In the genomic region with DNA sequence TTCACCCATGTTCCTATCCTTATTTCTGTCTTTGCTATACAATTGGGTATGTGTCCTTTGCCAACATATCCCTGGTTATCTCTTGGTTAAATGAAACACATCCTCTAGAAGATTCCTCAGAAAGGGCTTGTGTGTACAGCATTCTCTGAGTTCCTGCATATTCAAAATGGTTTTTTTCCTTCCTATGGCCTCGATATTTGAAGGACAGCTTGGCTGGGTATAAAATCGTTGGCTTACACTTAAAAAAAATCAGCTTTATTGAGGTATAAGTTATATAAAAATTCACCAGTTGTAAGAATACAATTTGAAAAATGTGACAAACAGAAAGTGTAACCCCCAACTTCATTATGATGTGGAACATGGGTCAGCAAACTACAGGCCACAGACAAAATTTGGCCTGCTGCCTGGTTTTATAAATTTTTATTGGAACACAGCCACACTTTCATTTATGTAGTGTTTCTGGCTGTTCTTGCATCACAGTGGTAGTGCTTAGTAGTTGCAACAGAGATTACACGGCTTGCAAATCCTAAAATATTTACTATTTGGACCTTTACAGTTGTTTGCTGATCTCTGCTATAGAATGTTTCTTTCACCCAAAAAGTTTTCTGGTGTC, we compare ENCODE assay signal across 16 cellular contexts. TPM values are rescaled to one million over a fixed set of nuclear protein-coding genes. Genes with fewer than 3 reads are reported as not detected.
A peak's percentile ranks its signal among the peaks of the same experiment; 100 is the strongest.
DNase-seq lines count a peak whose midpoint lies in the region; ATAC-seq and TF ChIP-seq lines count a peak whose summit lies in the region.
"Had no signal": no experiment of that assay in that cellular context is flagged by ENCODE, and none has a peak within 500 bp of the region (broad histone marks: within the 10 kb centered on the region; RNA-seq: fewer than 3 reads in every experiment).

No MANE protein-coding gene starts in this region.

- H3K27me3 Mint-ChIP-seq in neural progenitor cell (ENCODE audit: insufficient read depth, low read depth), result no peaks in the 10 kb centered on the region
- H3K27me3 Mint-ChIP-seq: activated naive CD8-positive, alpha-beta T cell; CD4-positive, alpha-beta memory T cell; effector memory CD8-positive, alpha-beta T cell; T-helper 17 cell had no signal

- H3K27ac ChIP-seq in brain microvascular endothelial cell (peak overlapping the region; percentile 82), right lobe of liver (no peak overlapping the region), neural progenitor cell (no peak overlapping the region), thyroid gland (no peak overlapping the region)
- H3K27ac ChIP-seq: skin epidermis, vagina had no signal

- peaks cover 15% of the 10 kb centered on the region for H3K9me3 Mint-ChIP-seq in neural progenitor cell
- H3K9me3 Mint-ChIP-seq: effector memory CD8-positive, alpha-beta T cell had no signal

- no peak for TF ChIP-seq CTCF in brain microvascular endothelial cell (IDR thresholded peaks at IDR 0.05; ENCODE audit: low read depth, low read length, missing control alignments)
- TF ChIP-seq CTCF in right lobe of liver (IDR thresholded peaks at IDR 0.05), result no peak
- no peak for TF ChIP-seq CTCF in neural progenitor cell (IDR thresholded peaks at IDR 0.05)
- TF ChIP-seq CTCF in thyroid gland (IDR thresholded peaks at IDR 0.05), result no peak

- H3F3A ChIP-seq in neural progenitor cell (ENCODE audit: low read depth), result peaks cover 6% of the 10 kb centered on the region

- H4K20me1 ChIP-seq in neural progenitor cell (ENCODE audit: low read depth), result peaks cover 3% of the 10 kb centered on the region

- no peak overlapping the region for H2AFZ ChIP-seq in neural progenitor cell (replicated peaks)

- WGBS in right lobe of liver (ENCODE audit: insufficient coverage, low coverage, low lambda C conversion rate, missing lambda C conversion rate), result 25% methylated on average over 3 of the region's 3 CpGs
- WGBS in thyroid gland, 2 donors, result 71 to 86% methylated on average over 3 of the region's 3 CpGs

- H3K9me3 ChIP-seq in right lobe of liver (no peaks in the 10 kb centered on the region), neural progenitor cell (ENCODE audit: low read depth) (no peaks in the 10 kb centered on the region), thyroid gland (no peaks in the 10 kb centered on the region)
- H3K9me3 ChIP-seq: vagina had no signal

- ATAC-seq in right lobe of liver (peak in 3 of 4 donors; percentile 38 to 56 (median 53)), HG03571 (IDR thresholded peaks at IDR 0.05; ENCODE audit: unreplicated experiment) (no peak)
- ATAC-seq: effector memory CD8-positive, alpha-beta T cell; T-helper 17 cell had no signal

- H3K4me3 Mint-ChIP-seq in neural progenitor cell, result no peak overlapping the region
- H3K4me3 Mint-ChIP-seq: activated naive CD8-positive, alpha-beta T cell; CD4-positive, alpha-beta memory T cell; effector memory CD8-positive, alpha-beta T cell; T-helper 17 cell had no signal

- no peak overlapping the region for H3K9ac ChIP-seq in neural progenitor cell

- peaks cover 2% of the 10 kb centered on the region for H3K36me3 ChIP-seq in brain microvascular endothelial cell (replicated peaks)
- H3K36me3 ChIP-seq in right lobe of liver, result peaks cover 0 to 5% (median 0%) of the 10 kb centered on the region in 4 donors
- H3K36me3 ChIP-seq in neural progenitor cell, result peaks cover 8% of the 10 kb centered on the region
- H3K36me3 ChIP-seq in thyroid gland, result no peaks in the 10 kb centered on the region

- H3K4me1 ChIP-seq in right lobe of liver (peaks cover 0 to 10% (median 0%) of the 10 kb centered on the region in 4 donors), neural progenitor cell (no peaks in the 10 kb centered on the region), thyroid gland (no peaks in the 10 kb centered on the region)
- H3K4me1 ChIP-seq: HAP-1, vagina had no signal

- H3K27ac Mint-ChIP-seq in neural progenitor cell, result no peak overlapping the region
- H3K27ac Mint-ChIP-seq: activated naive CD8-positive, alpha-beta T cell; CD4-positive, alpha-beta memory T cell; T-helper 17 cell had no signal

- intact Hi-C loops in right lobe of liver (cut with DNase I) (no loop called here), thyroid gland (cut with DNase I) (no loop called here)

- in situ Hi-C loops in brain microvascular endothelial cell (cut with HindIII; ENCODE audit: low pct_ligation_motif_present, low sequenced_read_pairs), result no loop called here

- H3K27me3 ChIP-seq in brain microvascular endothelial cell (replicated peaks), result no peaks in the 10 kb centered on the region
- no peaks in the 10 kb centered on the region for H3K27me3 ChIP-seq in right lobe of liver
- no peaks in the 10 kb centered on the region for H3K27me3 ChIP-seq in neural progenitor cell
- no peaks in the 10 kb centered on the region for H3K27me3 ChIP-seq in thyroid gland
- H3K27me3 ChIP-seq: vagina had no signal

- DNase-seq in CD1c-positive myeloid dendritic cell (ENCODE audit: extremely low spot score) (peak; percentile 12), M059J (ENCODE audit: low read depth) (peak; percentile 89), brain microvascular endothelial cell (peak; percentile 97), right lobe of liver (no peak), neural progenitor cell (ENCODE audit: low spot score) (no peak), thyroid gland (no peak), NCI-H345 treated with DMSO at 0.1 percent for 48 hours (lab: John Stamatoyannopoulos, UW; ENCODE audit: unreplicated experiment) (no peak)
- DNase-seq: CD4-positive, alpha-beta memory T cell; effector memory CD8-positive, alpha-beta T cell; NCI-H748 treated with DMSO at 0.1 percent for 48 hours; T-helper 17 cell had no signal

- no peak for TF ChIP-seq POLR2A in right lobe of liver (IDR thresholded peaks at IDR 0.05)
- no peak for TF ChIP-seq POLR2A in thyroid gland (IDR thresholded peaks at IDR 0.05)

- no peak overlapping the region for H3K4me2 ChIP-seq in neural progenitor cell

- peaks cover 28% of the 10 kb centered on the region for H3K36me3 Mint-ChIP-seq in neural progenitor cell

- H3K79me2 ChIP-seq in neural progenitor cell (ENCODE audit: low read depth), result peaks cover 65% of the 10 kb centered on the region

- H3K4me1 Mint-ChIP-seq in neural progenitor cell, result no peaks in the 10 kb centered on the region

- H3K4me3 ChIP-seq in brain microvascular endothelial cell (ENCODE audit: low read depth, low read length), result no peak overlapping the region
- H3K4me3 ChIP-seq in right lobe of liver, result no peak overlapping the region
- no peak overlapping the region for H3K4me3 ChIP-seq in neural progenitor cell
- no peak overlapping the region for H3K4me3 ChIP-seq in thyroid gland (replicated peaks in 1 of 3)
- H3K4me3 ChIP-seq: HAP-1, skin epidermis, vagina had no signal

RNA-seq across cellular contexts. Expression of a gene that starts 16.7 kb away (rescaled TPM):
- total RNA-seq in M059J (2014; rRNA removed; shearing (Covaris generic)), result 277 and 290 TPM in 2 replicates
- total RNA-seq in right lobe of liver, result 10 to 100 TPM; 40.7 to 84.5 (median 47.7) TPM
- 112 and 133 TPM in 2 replicates for total RNA-seq in neural progenitor cell (ENCODE audit: low replicate concordance)
- total RNA-seq in thyroid gland, result 100 to 1,000 TPM in 1 of 4 donors, 10 to 100 TPM in 3; 62.2 to 133 (median 77.9) TPM

RNA-seq across cellular contexts. Expression of a gene that starts 19.9 kb away (rescaled TPM):
- total RNA-seq in M059J (2014; rRNA removed; shearing (Covaris generic)), result 70.0 and 93.3 TPM in 2 replicates
- 10 to 100 TPM in 5 of 6 experiments, 1 to 10 TPM in 1; 8.8 to 15.9 (median 12.1) TPM for total RNA-seq in right lobe of liver
- total RNA-seq in neural progenitor cell (ENCODE audit: low replicate concordance), result 84.5 and 107 TPM in 2 replicates
- total RNA-seq in thyroid gland, result 100 to 1,000 TPM in 1 of 4 donors, 10 to 100 TPM in 3; 31.1 to 112 (median 53.7) TPM

RNA-seq across cellular contexts. Expression of a gene that starts 48.4 kb away (rescaled TPM):
- 19.9 and 23.4 TPM in 2 replicates for total RNA-seq in M059J (2014; rRNA removed; shearing (Covaris generic))
- total RNA-seq in right lobe of liver (10 to 100 TPM in 5 of 6 experiments, 1 to 10 TPM in 1; 9.5 to 16.6 (median 10.9) TPM), neural progenitor cell (ENCODE audit: low replicate concordance) (21.1 and 28.0 TPM in 2 replicates), thyroid gland (10 to 100 TPM; 25.7 to 32.2 (median 30.0) TPM)

Comparison
In these comparisons a context has a peak if more than half of its experiments do, and no peak if none do; other contexts are left out.
1. DNase-seq: peak in CD1c-positive myeloid dendritic cell (single experiment), M059J (single experiment) and brain microvascular endothelial cell (single experiment); none in right lobe of liver (0 of 3), neural progenitor cell (single experiment), thyroid gland (0 of 2) and NCI-H345 treated with DMSO at 0.1 percent for 48 hours (single experiment).